In genomic region chr17:72183194-72183685, GRCh38 we compare ENCODE assay signal across 1 cellular context.
A peak's percentile ranks its signal among the peaks of the same experiment; 100 is the strongest.
TF ChIP-seq lines count a peak whose summit lies in the region.

No MANE protein-coding gene starts in this region.

TF ChIP-seq in Ishikawa, 13 proteins besides CTCF, POLR2A, EP300 and RAD21 (continued from another document):
- 0 out of 2 replicates have a peak, but pooled peaks have one; percentile 20 for TF ChIP-seq TCF12 (IDR thresholded peaks at IDR 0.05; ENCODE audit: low read depth)
- no peak for TF ChIP-seq EGR1 (IDR thresholded peaks at IDR 0.05)
- TF ChIP-seq MAX (IDR thresholded peaks at IDR 0.05) = 0 out of 2 replicates have a peak, but pooled peaks have one; percentile 35
- TF ChIP-seq USF1 (IDR thresholded peaks at IDR 0.05) = no peak
- no peak for TF ChIP-seq TAF1 (IDR thresholded peaks at IDR 0.05; ENCODE audit: low read depth)
- TF ChIP-seq CREB1 (IDR thresholded peaks at IDR 0.05; ENCODE audit: low read depth) = no peak
- no peak for TF ChIP-seq ZBTB7A (IDR thresholded peaks at IDR 0.05; ENCODE audit: low read depth)
- TF ChIP-seq TEAD4 (IDR thresholded peaks at IDR 0.05) = peak; percentile 48
- TF ChIP-seq YY1 (IDR thresholded peaks at IDR 0.05; ENCODE audit: low read depth) = no peak
